10 cellular contexts compared by ENCODE assay signal in genomic region chr10:98331888-98332287, GRCh38.
DNase-seq lines count a peak whose midpoint lies in the region; TF ChIP-seq lines count a peak whose summit lies in the region.
"Had no signal": no experiment of that assay in that cellular context is flagged by ENCODE, and none has a peak within 500 bp of the region (broad histone marks: within the 10 kb centered on the region; RNA-seq: fewer than 3 reads in every experiment).

No MANE protein-coding gene starts in this region.

- H3K27ac Mint-ChIP-seq in activated naive CD4-positive, alpha-beta T cell treated with anti-CD3 and anti-CD28 coated beads, Interleukin-2, amount 10 ng/mL, durations not matched to agents 7 days and 5 days: no peak overlapping the region

- H3K4me3 ChIP-seq in cardiac fibroblast (replicated peaks in 1 of 2; ENCODE audit: low read depth in 2 of 2, low read length in 2 of 2): no peak overlapping the region
- H3K4me3 ChIP-seq in retinal pigment epithelial cell (ENCODE audit: low read length): no peak overlapping the region
- H3K4me3 ChIP-seq: gastrocnemius medialis had no signal

- no peaks in the 10 kb centered on the region for H3K4me1 Mint-ChIP-seq in activated naive CD4-positive, alpha-beta T cell treated with anti-CD3 and anti-CD28 coated beads, Interleukin-2, amount 10 ng/mL, durations not matched to agents 7 days and 5 days

- H3K4me3 Mint-ChIP-seq in activated naive CD4-positive, alpha-beta T cell treated with anti-CD3 and anti-CD28 coated beads, Interleukin-2, amount 10 ng/mL, durations not matched to agents 7 days and 5 days: no peak overlapping the region

- peaks cover 48% of the 10 kb centered on the region for H3K27me3 Mint-ChIP-seq in activated naive CD4-positive, alpha-beta T cell treated with anti-CD3 and anti-CD28 coated beads, Interleukin-2, amount 10 ng/mL, durations not matched to agents 7 days and 5 days

- CTCF ChIA-PET in activated naive CD4-positive, alpha-beta T cell treated with anti-CD3 and anti-CD28 coated beads, Interleukin-2, amount 10 ng/mL, durations not matched to agents 7 days and 5 days (lab: Charles Lee): interaction anchor here (1.1 to 1.6 kb wide), 3 partner anchors 94 to 291 kb away, joined by 3 read pairs; no protein-coding TSS in a partner anchor

- peak; percentile 36 for DNase-seq in activated naive CD4-positive, alpha-beta T cell treated with anti-CD3 and anti-CD28 coated beads, Interleukin-2, amount 10 ng/mL, durations not matched to agents 7 days and 5 days
- no peak for DNase-seq in activated naive CD4-positive, alpha-beta T cell treated with anti-CD3 and anti-CD28 coated beads, Interleukin-2, amount 50 U/mL, for 16 hours
- DNase-seq in NCI-H1436 treated with DMSO at 0.1 percent for 48 hours (lab: John Stamatoyannopoulos, UW) (peak; percentile 24), cardiac fibroblast (ENCODE audit: low read depth in 2 of 2) (no peak), retinal pigment epithelial cell (ENCODE audit: low read depth) (no peak), mucosa of gallbladder (ENCODE audit: low spot score) (no peak), midbrain (lab: John Stamatoyannopoulos, UW) (no peak), DMS79 treated with DMSO at 0.1 percent for 48 hours (lab: John Stamatoyannopoulos, UW) (no peak)
- DNase-seq: gastrocnemius medialis, GF-D8 had no signal

- H3K9me3 Mint-ChIP-seq in activated naive CD4-positive, alpha-beta T cell treated with anti-CD3 and anti-CD28 coated beads, Interleukin-2, amount 10 ng/mL, durations not matched to agents 7 days and 5 days: peaks cover 2% of the 10 kb centered on the region

- H3K36me3 Mint-ChIP-seq in activated naive CD4-positive, alpha-beta T cell treated with anti-CD3 and anti-CD28 coated beads, Interleukin-2, amount 10 ng/mL, durations not matched to agents 7 days and 5 days: no peaks in the 10 kb centered on the region

- peak; percentile 58 for TF ChIP-seq CTCF in cardiac fibroblast (IDR thresholded peaks at IDR 0.05; ENCODE audit: low read depth, low read length)
- TF ChIP-seq CTCF in retinal pigment epithelial cell (conservative IDR thresholded peaks at IDR 0.05; ENCODE audit: low read depth, low read length): peak; percentile 60

Comparison
In these comparisons a context has a peak if more than half of its experiments do, and no peak if none do; other contexts are left out.
1. DNase-seq: peak in activated naive CD4-positive, alpha-beta T cell treated with anti-CD3 and anti-CD28 coated beads, Interleukin-2, amount 10 ng/mL, durations not matched to agents 7 days and 5 days (single experiment) and NCI-H1436 treated with DMSO at 0.1 percent for 48 hours (single experiment); none in activated naive CD4-positive, alpha-beta T cell treated with anti-CD3 and anti-CD28 coated beads, Interleukin-2, amount 50 U/mL, for 16 hours (single experiment), cardiac fibroblast (0 of 2), retinal pigment epithelial cell (single experiment), mucosa of gallbladder (single experiment), midbrain (single experiment) and DMS79 treated with DMSO at 0.1 percent for 48 hours (single experiment).